In the genomic region with DNA sequence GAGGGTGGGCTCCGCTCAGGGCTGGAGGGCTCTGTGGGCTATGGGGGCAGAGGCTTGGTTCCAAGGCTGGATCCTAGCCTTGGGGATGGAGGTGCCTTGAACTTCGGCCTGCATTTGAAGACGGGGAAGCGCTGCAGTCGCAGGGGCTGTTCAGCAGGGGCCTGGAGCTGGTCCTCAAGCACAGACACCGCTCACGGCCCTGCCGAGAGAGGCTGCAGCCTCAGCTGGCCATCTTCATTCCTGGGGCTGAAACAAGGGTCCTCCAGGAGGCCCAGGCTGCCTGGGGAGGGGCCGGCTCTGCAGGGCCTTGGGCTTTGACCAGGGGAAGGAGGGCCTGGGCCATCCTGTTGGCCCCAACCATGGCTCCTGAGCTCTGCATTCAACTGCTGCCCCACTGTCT, we compare ENCODE assay signal across 16 cellular contexts. TPM values are rescaled to one million over a fixed set of nuclear protein-coding genes. Genes with fewer than 3 reads are reported as not detected.
A peak's percentile ranks its signal among the peaks of the same experiment; 100 is the strongest.
DNase-seq lines count a peak whose midpoint lies in the region; ATAC-seq, FAIRE-seq and TF ChIP-seq lines count a peak whose summit lies in the region.
"Had no signal": no experiment of that assay in that cellular context is flagged by ENCODE, and none has a peak within 500 bp of the region (broad histone marks: within the 10 kb centered on the region; RNA-seq: fewer than 3 reads in every experiment).

No MANE protein-coding gene starts in this region.

- no peak overlapping the region for H3K9ac ChIP-seq in IMR-90 (ENCODE audit: low read depth, low read length)
- no peak overlapping the region for H3K9ac ChIP-seq in kidney (ENCODE audit: low read length in 2 of 2)
- no peak overlapping the region for H3K9ac ChIP-seq in neuronal stem cell (ENCODE audit: low read depth, low read length, poor library complexity)

- H3K14ac ChIP-seq in IMR-90 (replicated peaks; ENCODE audit: low read depth, low read length) (no peak overlapping the region), neuronal stem cell (ENCODE audit: low read length) (no peak overlapping the region)

- no peak for TF ChIP-seq RAD21 in IMR-90 (IDR thresholded peaks at IDR 0.05; ENCODE audit: low read length)

- POLR2A ChIA-PET in IMR-90 (lab: Charles Lee; ENCODE audit: unreplicated experiment) = no interaction called here

- no peak overlapping the region for H2BK5ac ChIP-seq in IMR-90 (ENCODE audit: low read depth, low read length, poor library complexity, severe bottlenecking)
- H2BK5ac ChIP-seq in neuronal stem cell (ENCODE audit: low read length) = peak overlapping the region; percentile 75

- CTCF ChIA-PET in IMR-90 (lab: Yijun Ruan, JAX) = no interaction called here

- H3K4ac ChIP-seq in IMR-90 (ENCODE audit: low read depth, low read length) = no peak overlapping the region
- no peak overlapping the region for H3K4ac ChIP-seq in neuronal stem cell (ENCODE audit: low read length)

- dilution Hi-C loops in IMR-90 (cut with HindIII; ENCODE audit: low sequenced_read_pairs, unreplicated experiment) = no loop called here

- no peak for ATAC-seq in IMR-90 (ENCODE audit: low read depth)
- ATAC-seq in HG03460 (IDR thresholded peaks at IDR 0.05; ENCODE audit: unreplicated experiment) = no peak

- H3K9me3 ChIP-seq in IMR-90 (ENCODE audit: control insufficient read depth, insufficient read depth, low read length) = peaks cover 13% of the 10 kb centered on the region
- H3K9me3 ChIP-seq in kidney (ENCODE audit: control insufficient read depth in 1 of 2, low read length in 2 of 2) = peaks cover 0 to 7% of the 10 kb centered on the region in 2 donors
- peaks cover 3 to 4% of the 10 kb centered on the region in 2 donors for H3K9me3 ChIP-seq in neuronal stem cell (replicated peaks in 1 of 2; ENCODE audit: control insufficient read depth in 2 of 2, insufficient read depth in 1 of 2, low read depth in 1 of 2, low read length in 2 of 2)
- H3K9me3 ChIP-seq: HAP-1 had no signal

- H3K79me1 ChIP-seq in IMR-90 (ENCODE audit: low read depth in 1 of 2, low read length in 2 of 2) (peaks cover 0 to 3% of the 10 kb centered on the region in 2 experiments; a peak in 1 of 4 replicates), neuronal stem cell (ENCODE audit: low read depth, low read length) (no peaks in the 10 kb centered on the region)

- no peak overlapping the region for H3K4me3 ChIP-seq in IMR-90 (ENCODE audit: insufficient read depth, low read depth, low read length)
- no peak overlapping the region for H3K4me3 ChIP-seq in kidney (ENCODE audit: low read length in 2 of 2)
- no peak overlapping the region for H3K4me3 ChIP-seq in neuronal stem cell (ENCODE audit: low read length in 2 of 2)
- H3K4me3 ChIP-seq: HAP-1 had no signal

- no peak overlapping the region for H3K18ac ChIP-seq in IMR-90 (ENCODE audit: low read depth, low read length)
- H3K18ac ChIP-seq in neuronal stem cell (ENCODE audit: low read length) = peak overlapping the region; percentile 21

- peak overlapping the region; percentile 34 for H2AK9ac ChIP-seq in IMR-90 (replicated peaks; ENCODE audit: low read depth, low read length, poor library complexity)

- no CpG with 5 or more reads among the region's 9 CpGs for WGBS in IMR-90 (ENCODE audit: extremely low coverage in 2 of 2, insufficient read length in 1 of 2), 2 experiments
- no CpG with 5 or more reads among the region's 9 CpGs for WGBS in neuronal stem cell (ENCODE audit: extremely low coverage in 2 of 2, insufficient read length in 2 of 2, insufficient replicate concordance in 1 of 2), 2 donors

- no peak overlapping the region for H4K8ac ChIP-seq in IMR-90 (ENCODE audit: low read depth in 2 of 2, low read length in 2 of 2)
- H4K8ac ChIP-seq in neuronal stem cell (ENCODE audit: low read depth, low read length) = no peak overlapping the region

- no peak overlapping the region for H2BK20ac ChIP-seq in IMR-90 (ENCODE audit: low read depth, low read length)

- intact Hi-C loops in IMR-90 (cut with micrococcal nuclease) = no loop called here
- intact Hi-C loops in kidney (cut with DNase I) = no loop called here

- H3K27ac ChIP-seq in IMR-90 (ENCODE audit: insufficient read depth, low read length) = no peak overlapping the region
- no peak overlapping the region for H3K27ac ChIP-seq in kidney (ENCODE audit: low read depth in 2 of 2, low read length in 2 of 2)
- H3K27ac ChIP-seq in neuronal stem cell (replicated peaks; ENCODE audit: low read length) = no peak overlapping the region

- no peak for TF ChIP-seq POLR2A in IMR-90 (IDR thresholded peaks at IDR 0.05; ENCODE audit: low read depth, low read length)

- H3K23ac ChIP-seq in IMR-90 (ENCODE audit: low read depth, low read length) = no peak overlapping the region
- H3K23ac ChIP-seq in neuronal stem cell (ENCODE audit: low read depth, low read length, poor library complexity) = no peak overlapping the region

- BruUV-seq in IMR-90 (replicated peaks; lab: Mats Ljungman, UMichigan) = no TSS peak

- no peak overlapping the region for H3K56ac ChIP-seq in IMR-90 (ENCODE audit: extremely low read depth, insufficient read depth, low read length)

- DNase-seq in IMR-90 = no peak
- peak; percentile 57 for DNase-seq in kidney
- no peak for DNase-seq in neuronal stem cell (ENCODE audit: low spot score)
- no peak for DNase-seq in NCI-H748 treated with DMSO at 0.1 percent for 48 hours (lab: John Stamatoyannopoulos, UW)
- DNase-seq in HuH-7.5 (ENCODE audit: low spot score) = no peak
- DNase-seq: C1 segment of cervical spinal cord; Calu3; CD4-positive, alpha-beta memory T cell; COR-L47; DMS53; DMS79 treated with DMSO at 0.1 percent for 48 hours; GF-D8; HFFc6 had no signal

- H3K4me2 ChIP-seq in IMR-90 (ENCODE audit: low read depth, low read length) (no peak overlapping the region), neuronal stem cell (ENCODE audit: insufficient read depth, low read length, poor library complexity, severe bottlenecking) (no peak overlapping the region)

- no peak overlapping the region for H2BK12ac ChIP-seq in neuronal stem cell (ENCODE audit: low read length)

- H4K91ac ChIP-seq in IMR-90 (ENCODE audit: insufficient read depth, low read depth, low read length) (no peak overlapping the region), neuronal stem cell (ENCODE audit: low read depth, low read length, poor library complexity) (no peak overlapping the region)

- no peak for TF ChIP-seq CTCF in IMR-90 (conservative IDR thresholded peaks at IDR 0.05; ENCODE audit: low read depth, low read length)
- TF ChIP-seq CTCF in kidney (IDR thresholded peaks at IDR 0.05; ENCODE audit: borderline replicate concordance, extremely low read depth, insufficient read depth) = no peak

- H3K27me3 ChIP-seq in IMR-90 (ENCODE audit: control insufficient read depth, insufficient read depth, low read length) = no peaks in the 10 kb centered on the region
- no peaks in the 10 kb centered on the region for H3K27me3 ChIP-seq in neuronal stem cell (ENCODE audit: control insufficient read depth in 3 of 3, insufficient read depth in 3 of 3, low read depth in 1 of 3, low read length in 3 of 3)

- no peak overlapping the region for H2BK15ac ChIP-seq in IMR-90 (ENCODE audit: low read depth, low read length)
- no peak overlapping the region for H2BK15ac ChIP-seq in neuronal stem cell (ENCODE audit: low read length)

- H4K5ac ChIP-seq in IMR-90 (ENCODE audit: low read depth, low read length) = no peak overlapping the region

- H3K36me3 ChIP-seq in IMR-90 (ENCODE audit: control insufficient read depth, insufficient read depth, low read length) (no peaks in the 10 kb centered on the region), kidney (ENCODE audit: control insufficient read depth in 1 of 2, insufficient read depth in 2 of 2, low read length in 2 of 2) (no peaks in the 10 kb centered on the region), neuronal stem cell (replicated peaks in 1 of 2; ENCODE audit: control insufficient read depth in 2 of 2, insufficient read depth in 2 of 2, low read length in 2 of 2) (no peaks in the 10 kb centered on the region)
- H3K36me3 ChIP-seq: HAP-1 had no signal

- no peak overlapping the region for H2AK5ac ChIP-seq in IMR-90 (ENCODE audit: low read depth, low read length)
- no peak overlapping the region for H2AK5ac ChIP-seq in neuronal stem cell (ENCODE audit: low read depth, low read length)

- FAIRE-seq in kidney (lab: Jason Lieb, UNC) = no peak
- FAIRE-seq: GM12891 had no signal

- H2AFZ ChIP-seq in IMR-90 (replicated peaks; ENCODE audit: low read length, poor library complexity) (no peak overlapping the region), neuronal stem cell (ENCODE audit: low read length) (no peak overlapping the region)

- no peaks in the 10 kb centered on the region for H3K9me1 ChIP-seq in IMR-90 (ENCODE audit: insufficient read depth, low read length)

- in situ Hi-C loops in IMR-90 (cut with MboI; ENCODE audit: low sequenced_read_pairs) = loop anchor here (25.0 kb wide), 1 partner anchor 455 kb away; a partner anchor contains a TSS

- H4K20me1 ChIP-seq in IMR-90 (ENCODE audit: insufficient read depth, low read length) = no peaks in the 10 kb centered on the region

- H2BK120ac ChIP-seq in IMR-90 (ENCODE audit: low read depth, low read length) = no peak overlapping the region
- H2BK120ac ChIP-seq in neuronal stem cell (ENCODE audit: low read depth, low read length) = no peak overlapping the region

- H3K4me1 ChIP-seq in IMR-90 (ENCODE audit: control insufficient read depth, insufficient read depth, low read length) (peaks cover 5% of the 10 kb centered on the region), kidney (ENCODE audit: control insufficient read depth in 1 of 2, insufficient read depth in 1 of 2, low read depth in 1 of 2, low read length in 2 of 2) (peaks cover 0 to 8% of the 10 kb centered on the region in 2 donors), neuronal stem cell (ENCODE audit: control insufficient read depth in 2 of 2, insufficient read depth in 1 of 2, low read depth in 1 of 2, low read length in 2 of 2) (peaks cover 2% of the 10 kb centered on the region in 2 donors)

TF ChIP-seq in IMR-90, 13 proteins besides CTCF, POLR2A, EP300 and RAD21:
- TF ChIP-seq BHLHE40 (IDR thresholded peaks at IDR 0.05; ENCODE audit: low read depth, low read length) = no peak
- TF ChIP-seq FOS (IDR thresholded peaks at IDR 0.05; ENCODE audit: low read depth, low read length) = no peak
- no peak for TF ChIP-seq RCOR1 (IDR thresholded peaks at IDR 0.05; ENCODE audit: insufficient replicate concordance, low read length)
- TF ChIP-seq RFX5 (IDR thresholded peaks at IDR 0.05; ENCODE audit: low read depth, low read length) = no peak
- no peak for TF ChIP-seq MXI1 (IDR thresholded peaks at IDR 0.05; ENCODE audit: borderline replicate concordance, low read depth, low read length)

RNA-seq across cellular contexts. Expression of a gene that starts 25.6 kb away (rescaled TPM):
- total RNA-seq in IMR-90 (2012; rRNA removed) = 19.2 and 22.5 TPM in 2 replicates
- 64.5 and 67.1 TPM in 2 replicates for polyA plus RNA-seq in IMR-90 (2012; rRNA removed)
- polyA plus RNA-seq in IMR-90 (2012; cell fraction: cytosol; rRNA removed) = 51.4 and 55.1 TPM in 2 replicates
- polyA plus RNA-seq in IMR-90 (2012; cell fraction: nucleus; rRNA removed; ENCODE audit: low replicate concordance) = 117 and 164 TPM in 2 replicates
- 152 TPM for total RNA-seq in kidney
- 67.0 TPM for polyA plus RNA-seq in kidney (ENCODE audit: insufficient read depth, low read depth, low replicate concordance)
- polyA plus RNA-seq in neuronal stem cell (2013, experiment 1 of 2) = 43.7 TPM
- polyA plus RNA-seq in neuronal stem cell (2013, experiment 2 of 2) = 41.8 TPM
